ENCODE assay signal across 15 cellular contexts in genomic region chr7:35849158-35849831, GRCh38. TPM values are rescaled to one million over a fixed set of nuclear protein-coding genes. Genes with fewer than 3 reads are reported as not detected.
DNase-seq lines count a peak whose midpoint lies in the region; ATAC-seq and TF ChIP-seq lines count a peak whose summit lies in the region.
"Had no signal": no experiment of that assay in that cellular context is flagged by ENCODE, and none has a peak within 500 bp of the region (broad histone marks: within the 10 kb centered on the region; RNA-seq: fewer than 3 reads in every experiment).

No MANE protein-coding gene starts in this region.

- DNase-seq in CD14-positive monocyte (ENCODE audit: low spot score) (no peak), IMR-90 (peak; percentile 20), mammary epithelial cell (peak; percentile 33), mesendoderm (peak; percentile 54), HUDEP-2 (lab: John Stamatoyannopoulos, UW; ENCODE audit: unreplicated experiment in 76 of 76) (no peak), testis (no peak), posterior vena cava (ENCODE audit: low spot score) (no peak)
- DNase-seq: activated effector memory CD4-positive, alpha-beta T cell treated with Interleukin-2 at 50 U/mL for 16 hours; CD4-positive, alpha-beta memory T cell; central memory CD4-positive, alpha-beta T cell; esophagus squamous epithelium; NCI-H1930 had no signal

- H3K36me3 ChIP-seq in IMR-90 (ENCODE audit: control insufficient read depth, insufficient read depth, low read length) (peaks cover 21% of the 10 kb centered on the region), mammary epithelial cell (ENCODE audit: insufficient read depth, low read length) (peaks cover 10% of the 10 kb centered on the region), mesendoderm (ENCODE audit: control insufficient read depth, insufficient read depth, low read length) (peaks cover 2% of the 10 kb centered on the region), testis (ENCODE audit: low read depth, missing control alignments) (no peaks in the 10 kb centered on the region)

- H3K4me1 Mint-ChIP-seq in CD14-positive monocyte = no peaks in the 10 kb centered on the region

- peaks cover 33 to 56% of the 10 kb centered on the region in 2 donors for H3K36me3 Mint-ChIP-seq in CD14-positive monocyte

- CTCF ChIA-PET in IMR-90 (lab: Yijun Ruan, JAX) (interaction anchor here (0.6 kb wide), 2 partner anchors 143 to 799 kb away, joined by 3 read pairs; no protein-coding TSS in a partner anchor), mammary epithelial cell (lab: Charles Lee; ENCODE audit: low non-redundant PET) (interaction anchor here (0.7 kb wide), 1 partner anchor 593 kb away, joined by 4 read pairs; no protein-coding TSS in a partner anchor)

- H2AFZ ChIP-seq in IMR-90 (replicated peaks; ENCODE audit: low read length, poor library complexity) = no peak overlapping the region
- no peak overlapping the region for H2AFZ ChIP-seq in mammary epithelial cell (ENCODE audit: low read depth, low read length)

- H3K27ac Mint-ChIP-seq in CD14-positive monocyte = peak overlapping the region in 3 of 7 donors; percentile 2 to 7 (median 2)
- H3K27ac Mint-ChIP-seq: T-helper 2 cell treated with Interferon-gamma antibody and Interleukin-4, amounts not matched to agents 5 μg/mL and 100 μg/mL, for 36 hours had no signal

- H2AK5ac ChIP-seq in IMR-90 (ENCODE audit: low read depth, low read length) (no peak overlapping the region), mesendoderm (ENCODE audit: low read length) (no peak overlapping the region)

- H2BK15ac ChIP-seq in IMR-90 (ENCODE audit: low read depth, low read length) (no peak overlapping the region), mesendoderm (replicated peaks; ENCODE audit: low read depth) (no peak overlapping the region)

- no peak overlapping the region for H3K9ac ChIP-seq in IMR-90 (ENCODE audit: low read depth, low read length)
- no peak overlapping the region for H3K9ac ChIP-seq in mammary epithelial cell (ENCODE audit: insufficient read depth, low read length)
- no peak overlapping the region for H3K9ac ChIP-seq in mesendoderm (ENCODE audit: low read length)

- no peaks in the 10 kb centered on the region for H3K9me3 Mint-ChIP-seq in CD14-positive monocyte
- H3K9me3 Mint-ChIP-seq: CD4-positive, alpha-beta memory T cell; T-helper 2 cell treated with Interferon-gamma antibody and Interleukin-4, amounts not matched to agents 5 μg/mL and 100 μg/mL, for 36 hours had no signal

- peaks cover 32% of the 10 kb centered on the region for H4K20me1 ChIP-seq in IMR-90 (ENCODE audit: insufficient read depth, low read length)
- no peaks in the 10 kb centered on the region for H4K20me1 ChIP-seq in mammary epithelial cell (ENCODE audit: insufficient read depth, low read length)

- H3K79me2 ChIP-seq in mammary epithelial cell (ENCODE audit: insufficient read depth, low read length) = peaks cover 90% of the 10 kb centered on the region
- H3K79me2 ChIP-seq in mesendoderm (ENCODE audit: control insufficient read depth, insufficient read depth, low read length) = peaks cover 17% of the 10 kb centered on the region

- POLR2A ChIA-PET in IMR-90 (lab: Charles Lee; ENCODE audit: unreplicated experiment) = no interaction called here

- H3K9me3 ChIP-seq in IMR-90 (ENCODE audit: control insufficient read depth, insufficient read depth, low read length) (no peaks in the 10 kb centered on the region), mammary epithelial cell (replicated peaks; ENCODE audit: insufficient read depth, low read length) (no peaks in the 10 kb centered on the region), testis (no peaks in the 10 kb centered on the region)
- H3K9me3 ChIP-seq: esophagus squamous epithelium had no signal

- H3K4ac ChIP-seq in IMR-90 (ENCODE audit: low read depth, low read length) (no peak overlapping the region), mesendoderm (ENCODE audit: low read depth, low read length) (no peak overlapping the region)

- peak; percentile 29 for ATAC-seq in IMR-90 (ENCODE audit: low read depth)
- ATAC-seq in GM18511 (IDR thresholded peaks at IDR 0.05; ENCODE audit: unreplicated experiment) = no peak
- ATAC-seq: sciatic nerve had no signal

- H2BK120ac ChIP-seq in IMR-90 (ENCODE audit: low read depth, low read length) = no peak overlapping the region
- no peak overlapping the region for H2BK120ac ChIP-seq in mesendoderm (ENCODE audit: low read depth, low read length)

- peaks cover 0 to 2% (median 2%) of the 10 kb centered on the region in 3 donors for H3K27me3 Mint-ChIP-seq in CD14-positive monocyte (ENCODE audit: low read depth in 3 of 3)
- H3K27me3 Mint-ChIP-seq: CD4-positive, alpha-beta memory T cell had no signal

- no peak for TF ChIP-seq RAD21 in IMR-90 (IDR thresholded peaks at IDR 0.05; ENCODE audit: low read length)

- no peak overlapping the region for H4K8ac ChIP-seq in IMR-90 (ENCODE audit: low read depth in 2 of 2, low read length in 2 of 2)
- H4K8ac ChIP-seq in mesendoderm (ENCODE audit: low read depth, low read length) = no peak overlapping the region

- no peak overlapping the region for H2AK9ac ChIP-seq in IMR-90 (replicated peaks; ENCODE audit: low read depth, low read length, poor library complexity)

- H3K4me2 ChIP-seq in IMR-90 (ENCODE audit: low read depth, low read length) = no peak overlapping the region
- H3K4me2 ChIP-seq in mammary epithelial cell (ENCODE audit: insufficient read depth, low read depth, low read length) = no peak overlapping the region
- no peak overlapping the region for H3K4me2 ChIP-seq in mesendoderm (ENCODE audit: low read length)

- H3K27ac ChIP-seq in IMR-90 (ENCODE audit: insufficient read depth, low read length) = no peak overlapping the region
- no peak overlapping the region for H3K27ac ChIP-seq in mammary epithelial cell (ENCODE audit: insufficient read depth, low read depth, low read length)
- no peak overlapping the region for H3K27ac ChIP-seq in mesendoderm (ENCODE audit: low read depth, low read length)
- no peak overlapping the region for H3K27ac ChIP-seq in testis
- H3K27ac ChIP-seq: esophagus squamous epithelium had no signal

- H3K14ac ChIP-seq in IMR-90 (replicated peaks; ENCODE audit: low read depth, low read length) = no peak overlapping the region

- H2BK5ac ChIP-seq in IMR-90 (ENCODE audit: low read depth, low read length, poor library complexity, severe bottlenecking) = no peak overlapping the region
- no peak overlapping the region for H2BK5ac ChIP-seq in mesendoderm (ENCODE audit: low read length)

- dilution Hi-C loops in IMR-90 (cut with HindIII; ENCODE audit: low sequenced_read_pairs, unreplicated experiment) (no loop called here), mammary epithelial cell (cut with HindIII; ENCODE audit: low sequenced_read_pairs) (no loop called here)

- H3K4me3 ChIP-seq in IMR-90 (ENCODE audit: insufficient read depth, low read depth, low read length) (no peak overlapping the region), mammary epithelial cell (replicated peaks in 1 of 3; ENCODE audit: insufficient read depth in 1 of 3, low read depth in 2 of 3, low read length in 3 of 3) (no peak overlapping the region), mesendoderm (ENCODE audit: low read length) (no peak overlapping the region), testis (no peak overlapping the region)
- H3K4me3 ChIP-seq: esophagus squamous epithelium had no signal

- H3K4me3 Mint-ChIP-seq in CD14-positive monocyte = no peak overlapping the region
- H3K4me3 Mint-ChIP-seq: T-helper 2 cell treated with Interferon-gamma antibody and Interleukin-4, amounts not matched to agents 5 μg/mL and 100 μg/mL, for 36 hours had no signal

- BruUV-seq in IMR-90 (replicated peaks; lab: Mats Ljungman, UMichigan) (no TSS peak), mammary epithelial cell (replicated peaks; lab: Mats Ljungman, UMichigan) (no TSS peak)

- in situ Hi-C loops in IMR-90 (cut with MboI; ENCODE audit: low sequenced_read_pairs) (no loop called here), mammary epithelial cell (cut with MboI; ENCODE audit: low sequenced_read_pairs in 2 of 2) (no loop called here)

- H3K23ac ChIP-seq in IMR-90 (ENCODE audit: low read depth, low read length) (no peak overlapping the region), mesendoderm (ENCODE audit: low read length) (no peak overlapping the region)

- intact Hi-C loops in CD14-positive monocyte (cut with micrococcal nuclease) = no loop called here
- intact Hi-C loops in IMR-90 (cut with micrococcal nuclease) = no loop called here
- intact Hi-C loops in mammary epithelial cell (cut with micrococcal nuclease) = no loop called here
- intact Hi-C loops in testis (cut with DNase I; ENCODE audit: low total_unique reads) = no loop called here
- intact Hi-C loops in posterior vena cava (cut with DNase I) = no loop called here

- H2BK20ac ChIP-seq in IMR-90 (ENCODE audit: low read depth, low read length) = no peak overlapping the region

- TF ChIP-seq POLR2A in IMR-90 (IDR thresholded peaks at IDR 0.05; ENCODE audit: low read depth, low read length) (no peak), testis (IDR thresholded peaks at IDR 0.05) (no peak)

- peaks cover 11% of the 10 kb centered on the region for H3K9me1 ChIP-seq in IMR-90 (ENCODE audit: insufficient read depth, low read length)

- TF ChIP-seq CTCF in CD14-positive monocyte (IDR thresholded peaks at IDR 0.05) = peak; percentile 11
- TF ChIP-seq CTCF in IMR-90 (conservative IDR thresholded peaks at IDR 0.05; ENCODE audit: low read depth, low read length) = no peak
- TF ChIP-seq CTCF in mammary epithelial cell (conservative IDR thresholded peaks at IDR 0.05 in 1 of 2, IDR thresholded peaks at IDR 0.05 in 1 of 2; ENCODE audit: extremely low read depth in 1 of 2, insufficient read depth in 1 of 2, low read depth in 1 of 2, low read length in 2 of 2) = no peak
- TF ChIP-seq CTCF in testis (IDR thresholded peaks at IDR 0.05) = no peak

- H3K56ac ChIP-seq in IMR-90 (ENCODE audit: extremely low read depth, insufficient read depth, low read length) = no peak overlapping the region
- H3K56ac ChIP-seq in mesendoderm (ENCODE audit: low read length) = no peak overlapping the region

- no peak overlapping the region for H4K91ac ChIP-seq in IMR-90 (ENCODE audit: insufficient read depth, low read depth, low read length)

- no peaks in the 10 kb centered on the region for H3K27me3 ChIP-seq in IMR-90 (ENCODE audit: control insufficient read depth, insufficient read depth, low read length)
- no peaks in the 10 kb centered on the region for H3K27me3 ChIP-seq in mammary epithelial cell (ENCODE audit: insufficient read depth, low read length)
- no peaks in the 10 kb centered on the region for H3K27me3 ChIP-seq in mesendoderm (ENCODE audit: insufficient read depth, low read length, poor library complexity)
- no peaks in the 10 kb centered on the region for H3K27me3 ChIP-seq in testis
- H3K27me3 ChIP-seq: esophagus squamous epithelium had no signal

- H3K18ac ChIP-seq in IMR-90 (ENCODE audit: low read depth, low read length) = no peak overlapping the region
- no peak overlapping the region for H3K18ac ChIP-seq in mesendoderm (ENCODE audit: low read length)

- WGBS in IMR-90 (ENCODE audit: extremely low coverage in 2 of 2, insufficient read length in 1 of 2), 2 experiments = no CpG with 5 or more reads among the region's 7 CpGs
- WGBS in mammary epithelial cell (ENCODE audit: low coverage, missing lambda C conversion rate) = 87% methylated on average over 7 of the region's 7 CpGs
- no CpG with 5 or more reads among the region's 7 CpGs for WGBS in mesendoderm (ENCODE audit: extremely low coverage, insufficient coverage, low lambda C conversion rate)
- WGBS in testis, 2 donors = 68 to 72% methylated on average over 7 of the region's 7 CpGs

- peaks cover 24 to 60% of the 10 kb centered on the region in 2 experiments for H3K79me1 ChIP-seq in IMR-90 (ENCODE audit: low read depth in 1 of 2, low read length in 2 of 2)
- H3K79me1 ChIP-seq in mesendoderm (ENCODE audit: low read length) = peaks cover 8% of the 10 kb centered on the region

- H4K5ac ChIP-seq in IMR-90 (ENCODE audit: low read depth, low read length) (no peak overlapping the region), mesendoderm (ENCODE audit: low read length) (no peak overlapping the region)

- H3K4me1 ChIP-seq in IMR-90 (ENCODE audit: control insufficient read depth, insufficient read depth, low read length) = peaks cover 2% of the 10 kb centered on the region; the same call in 1 of the 2 replicates
- no peaks in the 10 kb centered on the region for H3K4me1 ChIP-seq in mammary epithelial cell (ENCODE audit: insufficient read depth, low read length)
- H3K4me1 ChIP-seq in mesendoderm (ENCODE audit: control insufficient read depth, low read depth, low read length) = no peaks in the 10 kb centered on the region
- no peaks in the 10 kb centered on the region for H3K4me1 ChIP-seq in testis

RNA-seq across cellular contexts. Expression of gene SEPTIN7, which starts 48.4 kb away (rescaled TPM):
- polyA plus RNA-seq in CD14-positive monocyte (100 to 1,000 TPM; 224 to 322 TPM), IMR-90 (2012; rRNA removed) (112 and 150 TPM in 2 replicates), mammary epithelial cell (113 TPM), testis (ENCODE audit: insufficient read depth, low read depth, low replicate concordance) (137 TPM)
- total RNA-seq in IMR-90 (2012; rRNA removed) (239 and 270 TPM in 2 replicates), mammary epithelial cell (100 to 1,000 TPM; 137 to 184 TPM), testis (100 to 1,000 TPM; 182 to 194 TPM), posterior vena cava (100 to 1,000 TPM; 283 to 287 TPM)
- polyA plus RNA-seq in IMR-90 (2012; cell fraction: cytosol; rRNA removed) = 20.5 and 27.9 TPM in 2 replicates
- 5.8 and 66.9 TPM in 2 replicates for polyA plus RNA-seq in IMR-90 (2012; cell fraction: nucleus; rRNA removed; ENCODE audit: low replicate concordance)
- 93.8 TPM for polyA minus RNA-seq in mammary epithelial cell
- 174 TPM for polyA plus RNA-seq in mesendoderm (2013, experiment 1 of 2)
- 173 TPM for polyA plus RNA-seq in mesendoderm (2013, experiment 2 of 2)

Comparison
In these comparisons a context has a peak if more than half of its experiments do, and no peak if none do; other contexts are left out.
1. DNase-seq: peak in IMR-90 (single experiment), mammary epithelial cell (single experiment) and mesendoderm (single experiment); none in CD14-positive monocyte (single experiment), HUDEP-2 (0 of 76), testis (single experiment) and posterior vena cava (single experiment).